8 cellular contexts compared by ENCODE assay signal in the genomic region with DNA sequence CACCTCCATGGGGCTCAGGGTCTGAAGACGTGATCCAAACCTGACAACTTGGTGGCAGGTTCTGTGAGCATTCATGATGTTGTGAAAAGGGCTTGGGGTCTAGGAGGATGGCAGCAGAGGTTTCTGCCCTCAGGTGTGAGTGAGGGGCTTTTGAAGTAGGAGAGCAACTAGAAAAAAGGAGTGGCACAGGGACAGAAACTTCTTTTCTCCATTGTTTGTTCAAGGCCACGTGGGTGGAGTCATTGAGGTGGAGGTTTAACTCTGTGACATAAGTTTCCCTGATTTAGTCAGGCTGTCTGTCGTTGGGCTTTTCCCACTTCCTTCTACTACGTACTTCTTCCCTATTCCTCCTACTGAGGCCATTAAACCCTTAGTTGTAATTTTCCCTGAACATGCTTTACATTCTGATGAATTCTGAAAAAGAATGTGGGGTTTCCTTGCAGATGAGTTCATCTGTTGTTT. TPM values are rescaled to one million over a fixed set of nuclear protein-coding genes. Genes with fewer than 3 reads are reported as not detected.
DNase-seq lines count a peak whose midpoint lies in the region; ATAC-seq and TF ChIP-seq lines count a peak whose summit lies in the region.

No MANE protein-coding gene starts in this region.

- H3K4me1 Mint-ChIP-seq in HFFc6 (ENCODE audit: low read depth): peaks cover 98% of the 10 kb centered on the region

- H3K27me3 Mint-ChIP-seq in HFFc6 (ENCODE audit: insufficient read depth): peaks cover 8% of the 10 kb centered on the region

- H3K9me3 Mint-ChIP-seq in HFFc6: no peaks in the 10 kb centered on the region

- peaks cover 61% of the 10 kb centered on the region for H3K4me1 ChIP-seq in foreskin keratinocyte

- peak overlapping the region; percentile 96 for H3K27ac ChIP-seq in foreskin keratinocyte

- peak overlapping the region; percentile 82 for H3K4me3 Mint-ChIP-seq in HFFc6

- H3K27me3 ChIP-seq in foreskin keratinocyte: no peaks in the 10 kb centered on the region

- H3K36me3 Mint-ChIP-seq in HFFc6 (ENCODE audit: low read depth): peaks cover 29% of the 10 kb centered on the region

- peak; percentile 55 for DNase-seq in AG08395 (ENCODE audit: low spot score)
- DNase-seq in HFFc6: peak; percentile 74
- peak; percentile 52 for DNase-seq in activated T-cell treated with anti-CD3 and anti-CD28 coated beads, Interleukin-2, amount 50 U/mL, for 1 hour
- DNase-seq in foreskin keratinocyte: peak; percentile 73 to 83
- DNase-seq in stimulated activated CD8-positive, alpha-beta memory T cell treated with anti-CD3 and anti-CD28 coated beads, Interleukin-4, amount 100 ng/mL, for 48 hours: peak; percentile 70
- DNase-seq in retina: no peak
- no peak for DNase-seq in SKM-1 (lab: John Stamatoyannopoulos, UW; ENCODE audit: unreplicated experiment)
- no peak for DNase-seq in DMS79 (lab: John Stamatoyannopoulos, UW)

- peak; percentile 39 for ATAC-seq in foreskin keratinocyte

- H3K27ac Mint-ChIP-seq in HFFc6: peak overlapping the region; percentile 97

- TF ChIP-seq CTCF in HFFc6 (IDR thresholded peaks at IDR 0.05) (no peak), foreskin keratinocyte (conservative IDR thresholded peaks at IDR 0.05) (no peak)

RNA-seq across cellular contexts. Expression of a gene that starts 13.1 kb away (rescaled TPM):
- 10 to 100 TPM; 56.0 to 65.1 (median 59.1) TPM for total RNA-seq in HFFc6 (2021; fragmentation: NEBNext Ultra II Directional; extraction: Animal tissue kit (Norgen Biotek cat#: 25700))
- 38.0 and 44.2 TPM in 2 replicates for total RNA-seq in foreskin keratinocyte
- 17.2 and 22.2 TPM in 2 replicates for polyA plus RNA-seq in foreskin keratinocyte

RNA-seq across cellular contexts. Expression of a gene that starts 53.9 kb away (rescaled TPM):
- 1 to 10 TPM in 4 of 6 experiments, under 1 TPM in 2; 0.36 to 1.9 (median 1.6) TPM for total RNA-seq in HFFc6 (2021; fragmentation: NEBNext Ultra II Directional; extraction: Animal tissue kit (Norgen Biotek cat#: 25700))
- total RNA-seq in foreskin keratinocyte: 6.1 and 6.5 TPM in 2 replicates
- polyA plus RNA-seq in foreskin keratinocyte: 2.4 and 2.7 TPM in 2 replicates

RNA-seq across cellular contexts. Expression of a gene that starts 57.3 kb away (rescaled TPM):
- 100 to 1,000 TPM; 132 to 167 (median 151) TPM for total RNA-seq in HFFc6 (2021; fragmentation: NEBNext Ultra II Directional; extraction: Animal tissue kit (Norgen Biotek cat#: 25700))
- 137 and 143 TPM in 2 replicates for total RNA-seq in foreskin keratinocyte
- polyA plus RNA-seq in foreskin keratinocyte: 175 and 176 TPM in 2 replicates

RNA-seq across cellular contexts. Expression of a gene that starts 57.6 kb away (rescaled TPM):
- total RNA-seq in HFFc6 (2021; fragmentation: NEBNext Ultra II Directional; extraction: Animal tissue kit (Norgen Biotek cat#: 25700)): 10 to 100 TPM; 12.1 to 17.6 (median 13.5) TPM
- total RNA-seq in foreskin keratinocyte: 7.8 and 9.4 TPM in 2 replicates
- 0.93 and 1.1 TPM in 2 replicates for polyA plus RNA-seq in foreskin keratinocyte

Comparison
In these comparisons a context has a peak if more than half of its experiments do, and no peak if none do; other contexts are left out.
1. DNase-seq: peak in AG08395 (single experiment), HFFc6 (single experiment), activated T-cell treated with anti-CD3 and anti-CD28 coated beads, Interleukin-2, amount 50 U/mL, for 1 hour (single experiment), foreskin keratinocyte (2 of 2) and stimulated activated CD8-positive, alpha-beta memory T cell treated with anti-CD3 and anti-CD28 coated beads, Interleukin-4, amount 100 ng/mL, for 48 hours (single experiment); none in retina (single experiment), SKM-1 (single experiment) and DMS79 (single experiment).